In the genomic region with DNA sequence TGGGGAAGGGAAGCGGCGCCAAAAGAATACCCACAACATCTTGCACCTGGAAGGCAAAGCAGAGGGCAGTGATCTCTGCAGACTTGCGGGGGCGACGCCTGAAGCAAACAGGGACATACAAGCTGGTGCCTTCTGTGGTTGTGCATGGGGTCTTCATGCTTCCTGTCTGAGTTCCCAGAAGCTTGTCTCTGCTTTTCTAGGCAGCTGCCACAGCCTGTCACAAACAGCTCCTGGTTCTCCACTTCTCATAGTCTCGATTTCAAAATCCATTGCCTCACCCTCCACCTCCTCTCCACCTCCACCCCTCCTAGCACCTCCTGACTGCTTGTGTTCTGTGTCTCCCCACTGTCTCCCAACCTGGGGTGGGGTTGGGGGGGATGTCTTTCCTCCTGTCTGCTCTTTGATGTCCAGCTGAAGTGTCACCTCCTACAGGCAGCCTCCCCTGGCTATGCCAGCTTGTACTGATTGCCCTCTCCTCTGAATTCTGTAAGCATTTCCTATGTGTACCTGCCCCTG, we compare ENCODE assay signal across 2 cellular contexts.
TF ChIP-seq lines count a peak whose summit lies in the region.

No MANE protein-coding gene starts in this region.

TF ChIP-seq in SK-N-SH, 30 proteins besides CTCF, POLR2A, EP300 and RAD21 (continued from another document):
- TF ChIP-seq NRF1 (IDR thresholded peaks at IDR 0.05; ENCODE audit: low read depth, low read length), result no peak
- no peak for TF ChIP-seq MEF2A (IDR thresholded peaks at IDR 0.05; ENCODE audit: borderline replicate concordance, low read depth)
- no peak for TF ChIP-seq RXRA (IDR thresholded peaks at IDR 0.05; ENCODE audit: borderline replicate concordance, low read depth)
- TF ChIP-seq, protein P1, sequence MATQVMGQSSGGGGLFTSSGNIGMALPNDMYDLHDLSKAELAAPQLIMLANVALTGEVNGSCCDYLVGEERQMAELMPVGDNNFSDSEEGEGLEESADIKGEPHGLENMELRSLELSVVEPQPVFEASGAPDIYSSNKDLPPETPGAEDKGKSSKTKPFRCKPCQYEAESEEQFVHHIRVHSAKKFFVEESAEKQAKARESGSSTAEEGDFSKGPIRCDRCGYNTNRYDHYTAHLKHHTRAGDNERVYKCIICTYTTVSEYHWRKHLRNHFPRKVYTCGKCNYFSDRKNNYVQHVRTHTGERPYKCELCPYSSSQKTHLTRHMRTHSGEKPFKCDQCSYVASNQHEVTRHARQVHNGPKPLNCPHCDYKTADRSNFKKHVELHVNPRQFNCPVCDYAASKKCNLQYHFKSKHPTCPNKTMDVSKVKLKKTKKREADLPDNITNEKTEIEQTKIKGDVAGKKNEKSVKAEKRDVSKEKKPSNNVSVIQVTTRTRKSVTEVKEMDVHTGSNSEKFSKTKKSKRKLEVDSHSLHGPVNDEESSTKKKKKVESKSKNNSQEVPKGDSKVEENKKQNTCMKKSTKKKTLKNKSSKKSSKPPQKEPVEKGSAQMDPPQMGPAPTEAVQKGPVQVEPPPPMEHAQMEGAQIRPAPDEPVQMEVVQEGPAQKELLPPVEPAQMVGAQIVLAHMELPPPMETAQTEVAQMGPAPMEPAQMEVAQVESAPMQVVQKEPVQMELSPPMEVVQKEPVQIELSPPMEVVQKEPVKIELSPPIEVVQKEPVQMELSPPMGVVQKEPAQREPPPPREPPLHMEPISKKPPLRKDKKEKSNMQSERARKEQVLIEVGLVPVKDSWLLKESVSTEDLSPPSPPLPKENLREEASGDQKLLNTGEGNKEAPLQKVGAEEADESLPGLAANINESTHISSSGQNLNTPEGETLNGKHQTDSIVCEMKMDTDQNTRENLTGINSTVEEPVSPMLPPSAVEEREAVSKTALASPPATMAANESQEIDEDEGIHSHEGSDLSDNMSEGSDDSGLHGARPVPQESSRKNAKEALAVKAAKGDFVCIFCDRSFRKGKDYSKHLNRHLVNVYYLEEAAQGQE (IDR thresholded peaks at IDR 0.05; ENCODE audit: low read depth, low read length), result no peak
- no peak for TF ChIP-seq TCF12 (IDR thresholded peaks at IDR 0.05)
- no peak for TF ChIP-seq POLR2AphosphoS5 (IDR thresholded peaks at IDR 0.05; ENCODE audit: low read depth, low read length)
- TF ChIP-seq SMC3 (IDR thresholded peaks at IDR 0.05; ENCODE audit: low read depth, low read length), result no peak
- no peak for TF ChIP-seq GABPA (IDR thresholded peaks at IDR 0.05; ENCODE audit: low read depth)
- TF ChIP-seq MXI1 (IDR thresholded peaks at IDR 0.05; ENCODE audit: low read depth, low read length), result no peak
- TF ChIP-seq GATA2 (CRISPR knock-in tag; IDR thresholded peaks at IDR 0.05), result no peak
- no peak for TF ChIP-seq TEAD4 (IDR thresholded peaks at IDR 0.05; ENCODE audit: borderline replicate concordance, insufficient read depth)

TF ChIP-seq in SK-N-SH treated with all-trans-retinoic acid at 6 μM for 48 hours, 23 proteins besides CTCF, POLR2A, EP300 and RAD21 (continued from another document):
- TF ChIP-seq, protein P2, sequence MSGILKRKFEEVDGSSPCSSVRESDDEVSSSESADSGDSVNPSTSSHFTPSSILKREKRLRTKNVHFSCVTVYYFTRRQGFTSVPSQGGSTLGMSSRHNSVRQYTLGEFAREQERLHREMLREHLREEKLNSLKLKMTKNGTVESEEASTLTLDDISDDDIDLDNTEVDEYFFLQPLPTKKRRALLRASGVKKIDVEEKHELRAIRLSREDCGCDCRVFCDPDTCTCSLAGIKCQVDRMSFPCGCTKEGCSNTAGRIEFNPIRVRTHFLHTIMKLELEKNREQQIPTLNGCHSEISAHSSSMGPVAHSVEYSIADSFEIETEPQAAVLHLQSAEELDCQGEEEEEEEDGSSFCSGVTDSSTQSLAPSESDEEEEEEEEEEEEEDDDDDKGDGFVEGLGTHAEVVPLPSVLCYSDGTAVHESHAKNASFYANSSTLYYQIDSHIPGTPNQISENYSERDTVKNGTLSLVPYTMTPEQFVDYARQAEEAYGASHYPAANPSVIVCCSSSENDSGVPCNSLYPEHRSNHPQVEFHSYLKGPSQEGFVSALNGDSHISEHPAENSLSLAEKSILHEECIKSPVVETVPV (CRISPR knock-in tag; IDR thresholded peaks at IDR 0.05), result no peak
- TF ChIP-seq ZNF8 (CRISPR knock-in tag; IDR thresholded peaks at IDR 0.05), result no peak
- TF ChIP-seq, protein P3, sequence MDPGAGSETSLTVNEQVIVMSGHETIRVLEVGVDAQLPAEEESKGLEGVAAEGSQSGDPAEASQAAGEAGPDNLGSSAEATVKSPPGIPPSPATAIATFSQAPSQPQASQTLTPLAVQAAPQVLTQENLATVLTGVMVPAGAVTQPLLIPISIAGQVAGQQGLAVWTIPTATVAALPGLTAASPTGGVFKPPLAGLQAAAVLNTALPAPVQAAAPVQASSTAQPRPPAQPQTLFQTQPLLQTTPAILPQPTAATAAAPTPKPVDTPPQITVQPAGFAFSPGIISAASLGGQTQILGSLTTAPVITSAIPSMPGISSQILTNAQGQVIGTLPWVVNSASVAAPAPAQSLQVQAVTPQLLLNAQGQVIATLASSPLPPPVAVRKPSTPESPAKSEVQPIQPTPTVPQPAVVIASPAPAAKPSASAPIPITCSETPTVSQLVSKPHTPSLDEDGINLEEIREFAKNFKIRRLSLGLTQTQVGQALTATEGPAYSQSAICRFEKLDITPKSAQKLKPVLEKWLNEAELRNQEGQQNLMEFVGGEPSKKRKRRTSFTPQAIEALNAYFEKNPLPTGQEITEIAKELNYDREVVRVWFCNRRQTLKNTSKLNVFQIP (CRISPR knock-in tag; IDR thresholded peaks at IDR 0.05; ENCODE audit: borderline replicate concordance, low read depth), result no peak
- TF ChIP-seq TCF4 (CRISPR knock-in tag; IDR thresholded peaks at IDR 0.05; ENCODE audit: borderline replicate concordance), result no peak
- TF ChIP-seq PPARA (CRISPR knock-in tag; IDR thresholded peaks at IDR 0.05; ENCODE audit: borderline replicate concordance), result no peak
